Comparison of ENCODE assay signal across 13 cellular contexts in genomic region chr7:139762886-139763285, GRCh38. TPM values are rescaled to one million over a fixed set of nuclear protein-coding genes. Genes with fewer than 3 reads are reported as not detected.
DNase-seq lines count a peak whose midpoint lies in the region; ATAC-seq and TF ChIP-seq lines count a peak whose summit lies in the region.
"Had no signal": no experiment of that assay in that cellular context is flagged by ENCODE, and none has a peak within 500 bp of the region (broad histone marks: within the 10 kb centered on the region; RNA-seq: fewer than 3 reads in every experiment).

No MANE protein-coding gene starts in this region.

- H3K27ac Mint-ChIP-seq in naive thymus-derived CD8-positive, alpha-beta T cell: peak overlapping the region in 8 of 10 donors; percentile 1 to 77 (median 47)

- ATAC-seq in RWPE2 (ENCODE audit: low read depth): 0 out of 3 replicates have a peak, but pooled peaks have one; percentile 17
- ATAC-seq in naive thymus-derived CD8-positive, alpha-beta T cell: no peak
- ATAC-seq: T-cell had no signal

- no peak overlapping the region for H3K27ac ChIP-seq in RWPE2 (ENCODE audit: poor library complexity, severe bottlenecking)

- DNase-seq in DMS53 (lab: John Stamatoyannopoulos, UW) (peak; percentile 36), RWPE2 (ENCODE audit: low spot score) (no peak), fibroblast of mammary gland (ENCODE audit: low read depth) (peak; percentile 70), NCI-H1694 (lab: John Stamatoyannopoulos, UW) (no peak), NCI-H69 (lab: John Stamatoyannopoulos, UW) (no peak), amygdala (lab: John Stamatoyannopoulos, UW) (no peak)
- no peak for DNase-seq in naive thymus-derived CD8-positive, alpha-beta T cell
- no peak for DNase-seq in activated effector memory CD4-positive, alpha-beta T cell treated with Interleukin-2 at 50 U/mL for 16 hours
- DNase-seq: caudate nucleus; hippocampal formation; NCI-H526 treated with DMSO at 0.1 percent for 48 hours; stimulated activated CD4-positive, alpha-beta T cell treated with anti-CD3 and anti-CD28 coated beads, Interleukin-4, amount 100 ng/mL, for 24 hours; T-cell had no signal

- no peaks in the 10 kb centered on the region for H3K27me3 Mint-ChIP-seq in naive thymus-derived CD8-positive, alpha-beta T cell
- H3K27me3 Mint-ChIP-seq: T-cell had no signal

- TF ChIP-seq CTCF in RWPE2 (IDR thresholded peaks at IDR 0.05; ENCODE audit: poor library complexity, severe bottlenecking) (no peak), fibroblast of mammary gland (conservative IDR thresholded peaks at IDR 0.05; ENCODE audit: control insufficient read depth, insufficient read depth, low read depth, low read length) (no peak)

- H3K36me3 ChIP-seq in RWPE2 (ENCODE audit: low read depth): 0 out of 2 replicates have a peak, but pooled peaks cover 6% of the 10 kb centered on the region

- peaks cover 0 to 19% (median 11%) of the 10 kb centered on the region in 3 donors for H3K36me3 Mint-ChIP-seq in naive thymus-derived CD8-positive, alpha-beta T cell

- POLR2A ChIA-PET in naive thymus-derived CD8-positive, alpha-beta T cell (lab: Charles Lee): no interaction called here

- no peaks in the 10 kb centered on the region for H3K27me3 ChIP-seq in RWPE2 (ENCODE audit: insufficient read depth, poor library complexity, severe bottlenecking)

- no peaks in the 10 kb centered on the region for H3K9me3 Mint-ChIP-seq in naive thymus-derived CD8-positive, alpha-beta T cell
- H3K9me3 Mint-ChIP-seq: T-cell had no signal

- peaks cover 12% of the 10 kb centered on the region for H3K4me1 ChIP-seq in RWPE2 (ENCODE audit: insufficient read depth, poor library complexity, severe bottlenecking)

- no peaks in the 10 kb centered on the region for H3K9me3 ChIP-seq in RWPE2 (ENCODE audit: severe bottlenecking)

- H3K4me3 ChIP-seq in RWPE2 (ENCODE audit: severe bottlenecking) (no peak overlapping the region), fibroblast of mammary gland (ENCODE audit: control insufficient read depth, low read depth, low read length) (no peak overlapping the region)

- peaks cover 45 to 77% (median 75%) of the 10 kb centered on the region in 4 donors for H3K4me1 Mint-ChIP-seq in naive thymus-derived CD8-positive, alpha-beta T cell

- peak overlapping the region in 1 of 10 donors; percentile 7 for H3K4me3 Mint-ChIP-seq in naive thymus-derived CD8-positive, alpha-beta T cell
- H3K4me3 Mint-ChIP-seq: T-cell had no signal

RNA-seq across cellular contexts. Expression of gene HIPK2, which starts 14.9 kb away (rescaled TPM):
- total RNA-seq in naive thymus-derived CD8-positive, alpha-beta T cell: 10 to 100 TPM; 28.7 to 32.9 TPM
- polyA plus RNA-seq in naive thymus-derived CD8-positive, alpha-beta T cell: 1 to 10 TPM; 2.1 to 4.3 (median 3.1) TPM

Comparison
In these comparisons a context has a peak if more than half of its experiments do, and no peak if none do; other contexts are left out.
1. DNase-seq: peak in DMS53 (single experiment) and fibroblast of mammary gland (single experiment); none in RWPE2 (single experiment), naive thymus-derived CD8-positive, alpha-beta T cell (0 of 10), NCI-H1694 (single experiment), NCI-H69 (single experiment), activated effector memory CD4-positive, alpha-beta T cell treated with Interleukin-2 at 50 U/mL for 16 hours (single experiment) and amygdala (0 of 56).